In genomic region chr13:51231456-51231855, GRCh38 we compare ENCODE assay signal across 21 cellular contexts. TPM values are rescaled to one million over a fixed set of nuclear protein-coding genes. Genes with fewer than 3 reads are reported as not detected.
"Had no signal": no experiment of that assay in that cellular context is flagged by ENCODE, and none has a peak within 500 bp of the region (broad histone marks: within the 10 kb centered on the region; RNA-seq: fewer than 3 reads in every experiment).

No MANE protein-coding gene starts in this region.

- H3K36me3 Mint-ChIP-seq: activated naive CD8-positive, alpha-beta T cell treated with anti-CD3 and anti-CD28 coated beads, Interleukin-2, amount 10 ng/mL, durations not matched to agents 7 days and 5 days; mesothelial cell of epicardium; natural killer cell treated with Interleukin-12 subunit alpha and Interleukin-12 subunit beta and Interleukin-15 and Interleukin-18, amount 100 ng/mL, for 72 hours; stimulated activated memory B cell treated with anti-CD40 and anti-IgM and Interleukin-4, amounts not matched to agents 10 μg/mL and 1 μg/mL and 100 μg/mL, for 72 hours; T-cell had no signal

- ATAC-seq: activated T-helper 17 cell treated with anti-CD3 and anti-CD28 coated beads, Interleukin-2, amount 50 U/mL, for 72 hours; natural killer cell treated with Interleukin-12 subunit alpha and Interleukin-12 subunit beta and Interleukin-15 and Interleukin-18, amount 100 ng/mL, for 72 hours; stimulated activated memory B cell treated with anti-CD40 and anti-IgM and Interleukin-4, amounts not matched to agents 10 μg/mL and 1 μg/mL and 100 μg/mL, for 72 hours; T-cell had no signal

- H3K4me3 Mint-ChIP-seq: activated naive CD8-positive, alpha-beta T cell treated with anti-CD3 and anti-CD28 coated beads, Interleukin-2, amount 10 ng/mL, durations not matched to agents 7 days and 5 days; activated T-helper 17 cell treated with anti-CD3 and anti-CD28 coated beads, Interleukin-2, amount 50 U/mL, for 72 hours; mesothelial cell of epicardium; natural killer cell treated with Interleukin-12 subunit alpha and Interleukin-12 subunit beta and Interleukin-15 and Interleukin-18, amount 100 ng/mL, for 72 hours; stimulated activated memory B cell treated with anti-CD40 and anti-IgM and Interleukin-4, amounts not matched to agents 10 μg/mL and 1 μg/mL and 100 μg/mL, for 72 hours; T-cell; T-helper 2 cell treated with Interferon-gamma antibody and Interleukin-4, amounts not matched to agents 5 μg/mL and 100 μg/mL, for 36 hours had no signal

- H3K4me1 ChIP-seq: breast epithelium, right lobe of liver had no signal

- FAIRE-seq: kidney, pancreas, small intestine, urothelium cell line had no signal

- H3K9me3 ChIP-seq: breast epithelium, pancreas, right lobe of liver, tibial artery had no signal

- H3K27me3 ChIP-seq: breast epithelium, pancreas, right lobe of liver, tibial artery had no signal

- H3K9me3 Mint-ChIP-seq: activated naive CD8-positive, alpha-beta T cell treated with anti-CD3 and anti-CD28 coated beads, Interleukin-2, amount 10 ng/mL, durations not matched to agents 7 days and 5 days; activated T-helper 17 cell treated with anti-CD3 and anti-CD28 coated beads, Interleukin-2, amount 50 U/mL, for 72 hours; mesothelial cell of epicardium; natural killer cell treated with Interleukin-12 subunit alpha and Interleukin-12 subunit beta and Interleukin-15 and Interleukin-18, amount 100 ng/mL, for 72 hours; T-helper 2 cell treated with Interferon-gamma antibody and Interleukin-4, amounts not matched to agents 5 μg/mL and 100 μg/mL, for 36 hours had no signal

- H3K27ac ChIP-seq: epithelial cell of prostate, WERI-Rb-1 had no signal

- H3K27ac Mint-ChIP-seq: activated naive CD8-positive, alpha-beta T cell treated with anti-CD3 and anti-CD28 coated beads, Interleukin-2, amount 10 ng/mL, durations not matched to agents 7 days and 5 days; activated T-helper 17 cell treated with anti-CD3 and anti-CD28 coated beads, Interleukin-2, amount 50 U/mL, for 72 hours; mesothelial cell of epicardium; natural killer cell treated with Interleukin-12 subunit alpha and Interleukin-12 subunit beta and Interleukin-15 and Interleukin-18, amount 100 ng/mL, for 72 hours; stimulated activated memory B cell treated with anti-CD40 and anti-IgM and Interleukin-4, amounts not matched to agents 10 μg/mL and 1 μg/mL and 100 μg/mL, for 72 hours; T-cell; T-helper 2 cell treated with Interferon-gamma antibody and Interleukin-4, amounts not matched to agents 5 μg/mL and 100 μg/mL, for 36 hours had no signal

- H3K36me3 ChIP-seq: breast epithelium, pancreas, right lobe of liver had no signal

- DNase-seq: activated CD4-positive, alpha-beta T cell treated with anti-CD3 and anti-CD28 coated beads for 1 hour; activated naive CD4-positive, alpha-beta T cell treated with Interleukin-2 at 50 U/mL for 16 hours; activated naive CD8-positive, alpha-beta T cell treated with anti-CD3 and anti-CD28 coated beads, Interleukin-2, amount 10 ng/mL, durations not matched to agents 7 days and 5 days; activated T-cell treated with anti-CD3 and anti-CD28 coated beads, Interleukin-2, amount 50 U/mL, for 1 hour; amniotic stem cell; kidney; pancreas; right lobe of liver; small intestine; stimulated activated CD4-positive, alpha-beta T cell treated with anti-CD3 and anti-CD28 coated beads, Interleukin-15, amount 100 ng/mL, for 24 hours; T-cell; tibial artery; WERI-Rb-1 had no signal

- H3K4me1 Mint-ChIP-seq: activated T-helper 17 cell treated with anti-CD3 and anti-CD28 coated beads, Interleukin-2, amount 50 U/mL, for 72 hours; T-cell had no signal

RNA-seq across cellular contexts. Expression of gene FAM124A, which starts 9.3 kb away (rescaled TPM):
- total RNA-seq: natural killer cell treated with Interleukin-12 subunit alpha and Interleukin-12 subunit beta and Interleukin-15 and Interleukin-18, amount 100 ng/mL, for 72 hours had no signal
